In genomic region chr15:25548600-25548999, GRCh38 we compare ENCODE assay signal across 28 cellular contexts.
"Had no signal": no experiment of that assay in that cellular context is flagged by ENCODE, and none has a peak within 500 bp of the region (broad histone marks: within the 10 kb centered on the region; RNA-seq: fewer than 3 reads in every experiment).

No MANE protein-coding gene starts in this region.

- H3K9me3 ChIP-seq: ovary, psoas muscle, right lobe of liver, sigmoid colon, thoracic aorta, thyroid gland, tibial nerve, upper lobe of left lung, vagina had no signal

- H3K4me1 ChIP-seq: parathyroid adenoma, right lobe of liver, upper lobe of left lung, vagina had no signal

- H3K27me3 Mint-ChIP-seq: natural killer cell treated with Interleukin-12 subunit alpha and Interleukin-12 subunit beta and Interleukin-15 and Interleukin-18, amount 100 ng/mL, for 72 hours; progenitor cell of endocrine pancreas; stimulated activated naive B cell treated with anti-CD40 and anti-IgM and Interleukin-4, amounts not matched to agents 10 μg/mL and 1 μg/mL and 100 μg/mL, for 72 hours; stimulated activated naive CD8-positive, alpha-beta T cell treated with anti-CD3 and anti-CD28 coated beads, Interleukin-15, Interleukin-2, amounts not matched to agents 100 ng/mL and 50 ng/mL, for 24 hours had no signal

- H3K4me3 ChIP-seq: ovary, psoas muscle, right lobe of liver, sigmoid colon, stomach, thoracic aorta, thyroid gland, tibial nerve, upper lobe of left lung, vagina had no signal

- H3K9me3 Mint-ChIP-seq: neural crest cell had no signal

- H3K4me1 Mint-ChIP-seq: naive thymus-derived CD8-positive, alpha-beta T cell; stimulated activated effector memory CD8-positive, alpha-beta T cell treated with anti-CD3 and anti-CD28 coated beads, Interleukin-12 subunit alpha, Interleukin-12 subunit beta, amount 100 ng/mL, for 72 hours; stimulated activated naive B cell treated with anti-CD40 and anti-IgM and Interleukin-4, amounts not matched to agents 10 μg/mL and 1 μg/mL and 100 μg/mL, for 72 hours had no signal

- H3K27ac Mint-ChIP-seq: naive thymus-derived CD8-positive, alpha-beta T cell; natural killer cell treated with Interleukin-12 subunit alpha and Interleukin-12 subunit beta and Interleukin-15 and Interleukin-18, amount 100 ng/mL, for 72 hours; nephron progenitor cell; progenitor cell of endocrine pancreas; stimulated activated effector memory CD8-positive, alpha-beta T cell treated with anti-CD3 and anti-CD28 coated beads, Interleukin-12 subunit alpha, Interleukin-12 subunit beta, amount 100 ng/mL, for 72 hours; stimulated activated naive B cell treated with anti-CD40 and anti-IgM and Interleukin-4, amounts not matched to agents 10 μg/mL and 1 μg/mL and 100 μg/mL, for 72 hours; stimulated activated naive CD8-positive, alpha-beta T cell treated with anti-CD3 and anti-CD28 coated beads, Interleukin-15, Interleukin-2, amounts not matched to agents 100 ng/mL and 50 ng/mL, for 24 hours had no signal

- H3K36me3 Mint-ChIP-seq: natural killer cell treated with Interleukin-12 subunit alpha and Interleukin-12 subunit beta and Interleukin-15 and Interleukin-18, amount 100 ng/mL, for 72 hours; stimulated activated effector memory CD8-positive, alpha-beta T cell treated with anti-CD3 and anti-CD28 coated beads, Interleukin-12 subunit alpha, Interleukin-12 subunit beta, amount 100 ng/mL, for 72 hours; stimulated activated naive B cell treated with anti-CD40 and anti-IgM and Interleukin-4, amounts not matched to agents 10 μg/mL and 1 μg/mL and 100 μg/mL, for 72 hours had no signal

- H3K36me3 ChIP-seq: ovary, right lobe of liver, sigmoid colon, stomach, thoracic aorta, thyroid gland, tibial nerve, upper lobe of left lung, vagina had no signal

- DNase-seq: naive thymus-derived CD8-positive, alpha-beta T cell; nephron progenitor cell; occipital lobe; ovary; posterior cingulate gyrus; psoas muscle; right lobe of liver; sigmoid colon; small intestine; stimulated activated CD4-positive, alpha-beta T cell treated with anti-CD3 and anti-CD28 coated beads, Interleukin-15, amount 100 ng/mL, for 24 hours; stimulated activated CD4-positive, alpha-beta T cell treated with anti-CD3 and anti-CD28 coated beads, Interleukin-2, amount 100 ng/mL, for 24 hours; stimulated activated CD4-positive, alpha-beta T cell treated with anti-CD3 and anti-CD28 coated beads, Interleukin-2, amount 100 ng/mL, for 48 hours; stimulated activated CD4-positive, alpha-beta T cell treated with anti-CD3 and anti-CD28 coated beads, Interleukin-4, amount 100 ng/mL, for 24 hours; stimulated activated naive B cell treated with anti-CD40 and anti-IgM and Interleukin-4, amounts not matched to agents 10 μg/mL and 1 μg/mL and 100 μg/mL, for 72 hours; stimulated activated naive CD4-positive, alpha-beta T cell treated with Interleukin-2 at 50 U/mL for 16 hours; stomach; thyroid gland; trophoblast cell; upper lobe of left lung had no signal

- ATAC-seq: naive thymus-derived CD8-positive, alpha-beta T cell; psoas muscle; right lobe of liver; stimulated activated effector memory CD8-positive, alpha-beta T cell treated with anti-CD3 and anti-CD28 coated beads, Interleukin-12 subunit alpha, Interleukin-12 subunit beta, amount 100 ng/mL, for 72 hours; stimulated activated naive B cell treated with anti-CD40 and anti-IgM and Interleukin-4, amounts not matched to agents 10 μg/mL and 1 μg/mL and 100 μg/mL, for 72 hours had no signal

- H3K27me3 ChIP-seq: ovary, right lobe of liver, sigmoid colon, stomach, thyroid gland, tibial nerve, upper lobe of left lung, vagina had no signal

- H3K4me3 Mint-ChIP-seq: naive thymus-derived CD8-positive, alpha-beta T cell; natural killer cell treated with Interleukin-12 subunit alpha and Interleukin-12 subunit beta and Interleukin-15 and Interleukin-18, amount 100 ng/mL, for 72 hours; nephron progenitor cell; neural crest cell; stimulated activated effector memory CD8-positive, alpha-beta T cell treated with anti-CD3 and anti-CD28 coated beads, Interleukin-12 subunit alpha, Interleukin-12 subunit beta, amount 100 ng/mL, for 72 hours; stimulated activated naive B cell treated with anti-CD40 and anti-IgM and Interleukin-4, amounts not matched to agents 10 μg/mL and 1 μg/mL and 100 μg/mL, for 72 hours; stimulated activated naive CD8-positive, alpha-beta T cell treated with anti-CD3 and anti-CD28 coated beads, Interleukin-15, Interleukin-2, amounts not matched to agents 100 ng/mL and 50 ng/mL, for 24 hours had no signal

- H3K27ac ChIP-seq: ovary, parathyroid adenoma, psoas muscle, right lobe of liver, sigmoid colon, stomach, thoracic aorta, thyroid gland, tibial nerve, upper lobe of left lung, vagina had no signal
